1 cellular context compared by ENCODE assay signal in the genomic region with DNA sequence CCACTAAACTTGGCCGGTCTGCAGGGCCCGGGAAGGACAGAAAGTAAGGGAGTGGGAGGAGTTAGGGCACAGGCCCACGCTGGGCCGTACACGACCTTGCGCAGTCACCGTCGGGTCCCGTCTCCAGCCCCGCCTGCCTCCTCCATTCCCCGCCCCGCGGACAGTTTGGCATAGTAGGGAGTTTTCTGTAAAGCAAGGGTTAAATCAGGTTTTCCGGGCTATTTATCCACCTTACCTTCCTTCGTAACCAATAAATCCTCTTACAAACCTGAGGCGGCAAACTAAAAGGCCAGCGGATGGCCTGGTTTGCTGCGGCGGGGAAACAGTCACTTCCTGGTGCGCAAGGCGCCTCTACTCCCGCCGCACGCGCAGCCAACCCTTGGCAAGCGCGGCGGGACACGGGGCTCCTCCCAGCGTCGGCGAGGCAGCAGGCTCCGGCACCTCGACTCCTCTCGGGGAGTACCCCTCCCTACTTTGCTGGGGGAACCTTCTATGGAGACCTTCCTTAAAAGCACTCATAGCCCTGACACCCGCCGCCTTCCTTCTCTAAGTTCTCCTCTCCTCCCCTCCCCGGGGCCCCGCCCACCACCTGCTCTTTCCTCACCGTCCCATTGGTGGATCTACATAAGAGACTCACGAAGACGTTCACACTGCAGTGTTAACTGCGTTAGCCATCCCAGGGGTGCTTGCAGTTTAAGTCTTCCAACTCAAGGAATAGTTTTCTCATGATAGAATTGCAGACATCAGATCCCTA.
TF ChIP-seq lines count a peak whose summit lies in the region.

A gene with protein sequence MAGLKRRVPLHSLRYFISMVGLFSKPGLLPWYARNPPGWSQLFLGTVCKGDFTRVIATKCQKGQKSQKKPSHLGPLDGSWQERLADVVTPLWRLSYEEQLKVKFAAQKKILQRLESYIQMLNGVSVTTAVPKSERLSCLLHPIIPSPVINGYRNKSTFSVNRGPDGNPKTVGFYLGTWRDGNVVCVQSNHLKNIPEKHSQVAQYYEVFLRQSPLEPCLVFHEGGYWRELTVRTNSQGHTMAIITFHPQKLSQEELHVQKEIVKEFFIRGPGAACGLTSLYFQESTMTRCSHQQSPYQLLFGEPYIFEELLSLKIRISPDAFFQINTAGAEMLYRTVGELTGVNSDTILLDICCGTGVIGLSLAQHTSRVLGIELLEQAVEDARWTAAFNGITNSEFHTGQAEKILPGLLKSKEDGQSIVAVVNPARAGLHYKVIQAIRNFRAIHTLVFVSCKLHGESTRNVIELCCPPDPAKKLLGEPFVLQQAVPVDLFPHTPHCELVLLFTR (minus strand): TSS at position 563 of the 754 bp plus-strand sequence. CDS start 9,822 bp downstream, outside the sequence.

TF ChIP-seq in IMR-90, 13 proteins besides CTCF, POLR2A, EP300 and RAD21:
- TF ChIP-seq MXI1 (IDR thresholded peaks at IDR 0.05; ENCODE audit: borderline replicate concordance, low read depth, low read length) (peak; percentile 19; the same call in 1 of the 2 replicates), BHLHE40 (IDR thresholded peaks at IDR 0.05; ENCODE audit: low read depth, low read length) (peak; percentile 47; the same call in 1 of the 2 replicates)
- TF ChIP-seq, protein P1, sequence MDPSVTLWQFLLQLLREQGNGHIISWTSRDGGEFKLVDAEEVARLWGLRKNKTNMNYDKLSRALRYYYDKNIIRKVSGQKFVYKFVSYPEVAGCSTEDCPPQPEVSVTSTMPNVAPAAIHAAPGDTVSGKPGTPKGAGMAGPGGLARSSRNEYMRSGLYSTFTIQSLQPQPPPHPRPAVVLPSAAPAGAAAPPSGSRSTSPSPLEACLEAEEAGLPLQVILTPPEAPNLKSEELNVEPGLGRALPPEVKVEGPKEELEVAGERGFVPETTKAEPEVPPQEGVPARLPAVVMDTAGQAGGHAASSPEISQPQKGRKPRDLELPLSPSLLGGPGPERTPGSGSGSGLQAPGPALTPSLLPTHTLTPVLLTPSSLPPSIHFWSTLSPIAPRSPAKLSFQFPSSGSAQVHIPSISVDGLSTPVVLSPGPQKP (IDR thresholded peaks at IDR 0.05; ENCODE audit: borderline replicate concordance, low read depth, low read length): no peak
